In genomic region chr18:446941-447560, GRCh38 we compare ENCODE assay signal across 22 cellular contexts. TPM values are rescaled to one million over a fixed set of nuclear protein-coding genes. Genes with fewer than 3 reads are reported as not detected.
DNase-seq lines count a peak whose midpoint lies in the region; ATAC-seq, FAIRE-seq and TF ChIP-seq lines count a peak whose summit lies in the region.
"Had no signal": no experiment of that assay in that cellular context is flagged by ENCODE, and none has a peak within 500 bp of the region (broad histone marks: within the 10 kb centered on the region; RNA-seq: fewer than 3 reads in every experiment).

No MANE protein-coding gene starts in this region.

- TF ChIP-seq CTCF in MCF 10A (IDR thresholded peaks at IDR 0.05; ENCODE audit: unreplicated experiment) (no peak), breast epithelium (IDR thresholded peaks at IDR 0.05) (no peak)

- H3K4me1 ChIP-seq in breast epithelium (no peaks in the 10 kb centered on the region), aorta (ENCODE audit: control insufficient read depth in 1 of 2, insufficient read depth in 2 of 2, low read length in 2 of 2) (no peaks in the 10 kb centered on the region)
- H3K4me1 ChIP-seq: A549, Peyer's patch had no signal

- no peaks in the 10 kb centered on the region for H3K4me1 Mint-ChIP-seq in MCF 10A (ENCODE audit: insufficient read depth, unreplicated experiment)
- H3K4me1 Mint-ChIP-seq: activated CD8-positive, alpha-beta memory T cell treated with anti-CD3 and anti-CD28 coated beads, Interleukin-2, amount 10 ng/mL, durations not matched to agents 7 days and 5 days; CD8-positive, alpha-beta memory T cell; endodermal cell had no signal

- no peaks in the 10 kb centered on the region for H3K36me3 Mint-ChIP-seq in MCF 10A (ENCODE audit: insufficient read depth, unreplicated experiment)
- H3K36me3 Mint-ChIP-seq: activated CD8-positive, alpha-beta memory T cell treated with anti-CD3 and anti-CD28 coated beads, Interleukin-2, amount 10 ng/mL, durations not matched to agents 7 days and 5 days; CD8-positive, alpha-beta memory T cell had no signal

- no peak for TF ChIP-seq POLR2A in breast epithelium (IDR thresholded peaks at IDR 0.05)
- no peak for TF ChIP-seq POLR2A in GM12891 (IDR thresholded peaks at IDR 0.05; ENCODE audit: low read depth, low read length)

- POLR2A ChIA-PET in MCF 10A (lab: Yijun Ruan, JAX), result no interaction called here

- no peaks in the 10 kb centered on the region for H3K27me3 Mint-ChIP-seq in MCF 10A (ENCODE audit: insufficient read depth, unreplicated experiment)
- H3K27me3 Mint-ChIP-seq: progenitor cell of endocrine pancreas had no signal

- H3K27ac Mint-ChIP-seq in MCF 10A (ENCODE audit: low read depth, unreplicated experiment), result no peak overlapping the region
- H3K27ac Mint-ChIP-seq: activated CD8-positive, alpha-beta memory T cell treated with anti-CD3 and anti-CD28 coated beads, Interleukin-2, amount 10 ng/mL, durations not matched to agents 7 days and 5 days; CD8-positive, alpha-beta memory T cell; endodermal cell; progenitor cell of endocrine pancreas had no signal

- WGBS in aorta, 2 donors, result 75 to 79% methylated on average over 5 of the region's 5 CpGs

- FAIRE-seq in GM12891 (lab: Jason Lieb, UNC), result no peak
- FAIRE-seq: A549, G401.6, kidney had no signal

- intact Hi-C loops in MCF 10A (cut with micrococcal nuclease), result no loop called here
- intact Hi-C loops in breast epithelium (cut with DNase I; ENCODE audit: low total_unique reads), result loop anchor here (2.0 kb wide), 1 partner anchor 34 kb away; no protein-coding TSS in a partner anchor
- intact Hi-C loops in aorta (cut with DNase I), result no loop called here

- no TSS peak for BruUV-seq in MCF 10A (replicated peaks; lab: Mats Ljungman, UMichigan)

- DNase-seq in MCF 10A (ENCODE audit: unreplicated experiment), result peak; percentile 9
- DNase-seq in breast epithelium (ENCODE audit: low spot score in 2 of 2), result no peak
- peak; percentile 56 to 57 for DNase-seq in dermis microvascular lymphatic vessel endothelial cell (ENCODE audit: low read depth in 2 of 2)
- peak; percentile 80 for DNase-seq in iris pigment epithelial cell (ENCODE audit: low read depth)
- DNase-seq in aorta, result no peak
- no peak for DNase-seq in NCI-H345 (lab: John Stamatoyannopoulos, UW)
- DNase-seq in superior temporal gyrus (ENCODE audit: extremely low spot score), result no peak
- DNase-seq in GM12891 (ENCODE audit: insufficient read length, low spot score), result no peak
- DNase-seq: activated CD8-positive, alpha-beta memory T cell treated with anti-CD3 and anti-CD28 coated beads, Interleukin-2, amount 10 ng/mL, durations not matched to agents 7 days and 5 days; activated naive CD4-positive, alpha-beta T cell treated with Interleukin-2 at 50 U/mL for 16 hours; CD8-positive, alpha-beta memory T cell; endodermal cell; glutamatergic neuron; kidney; NCI-H1694; Peyer's patch; T-helper 1 cell had no signal

- CTCF ChIA-PET in MCF 10A (lab: Yijun Ruan, JAX), result interaction anchor here (0.6 kb wide), 1 partner anchor 107 kb away, joined by 3 read pairs; no protein-coding TSS in a partner anchor

- H3K27me3 ChIP-seq in breast epithelium (no peaks in the 10 kb centered on the region), aorta (ENCODE audit: control insufficient read depth in 1 of 2, insufficient read depth in 2 of 2, low read length in 1 of 2) (no peaks in the 10 kb centered on the region)
- H3K27me3 ChIP-seq: Peyer's patch had no signal

- peaks cover 10 to 15% of the 10 kb centered on the region in 2 donors for H3K9me3 ChIP-seq in breast epithelium
- H3K9me3 ChIP-seq in aorta (ENCODE audit: control insufficient read depth, low read length), result peaks cover 5% of the 10 kb centered on the region
- H3K9me3 ChIP-seq: A549 had no signal

- no peaks in the 10 kb centered on the region for H3K36me3 ChIP-seq in breast epithelium
- no peaks in the 10 kb centered on the region for H3K36me3 ChIP-seq in aorta (ENCODE audit: control insufficient read depth in 1 of 2, insufficient read depth in 2 of 2, low read length in 1 of 2)
- H3K36me3 ChIP-seq: Peyer's patch had no signal

- ATAC-seq in aorta (ENCODE audit: low FRiP score), result peak; percentile 29
- ATAC-seq: A549; activated CD4-positive, CD25-positive, alpha-beta regulatory T cell treated with anti-CD3 and anti-CD28 coated beads, Interleukin-2, amount 50 U/mL, for 24 hours; activated CD8-positive, alpha-beta memory T cell treated with anti-CD3 and anti-CD28 coated beads, Interleukin-2, amount 10 ng/mL, durations not matched to agents 7 days and 5 days had no signal

- peaks cover 15% of the 10 kb centered on the region for H3K9me3 Mint-ChIP-seq in MCF 10A (ENCODE audit: unreplicated experiment)

- H3K27ac ChIP-seq in breast epithelium, result no peak overlapping the region
- H3K27ac ChIP-seq in aorta (ENCODE audit: low read depth in 1 of 2, low read length in 2 of 2), result no peak overlapping the region
- H3K27ac ChIP-seq: A549, HL-60, Peyer's patch had no signal

- H3K4me3 Mint-ChIP-seq in MCF 10A (ENCODE audit: unreplicated experiment), result no peak overlapping the region
- H3K4me3 Mint-ChIP-seq: activated CD8-positive, alpha-beta memory T cell treated with anti-CD3 and anti-CD28 coated beads, Interleukin-2, amount 10 ng/mL, durations not matched to agents 7 days and 5 days; CD8-positive, alpha-beta memory T cell; endodermal cell had no signal

- no peak overlapping the region for H3K4me3 ChIP-seq in breast epithelium
- H3K4me3 ChIP-seq in aorta (ENCODE audit: low read length in 2 of 2), result no peak overlapping the region
- H3K4me3 ChIP-seq: A549, Peyer's patch had no signal

TF ChIP-seq in GM12891, 5 proteins besides CTCF, POLR2A, EP300 and RAD21:
- TF ChIP-seq POLR2AphosphoS5 (IDR thresholded peaks at IDR 0.05; ENCODE audit: low read depth, low read length) (no peak), SPI1 (IDR thresholded peaks at IDR 0.05; ENCODE audit: low read depth, low read length) (no peak), POU2F2 (IDR thresholded peaks at IDR 0.05; ENCODE audit: low read depth, low read length) (no peak), PAX5 (IDR thresholded peaks at IDR 0.05; ENCODE audit: insufficient read depth, low read length, severe bottlenecking) (no peak), TAF1 (IDR thresholded peaks at IDR 0.05; ENCODE audit: low read depth, low read length) (no peak)

RNA-seq across cellular contexts. Expression of gene COLEC12, which starts 53.5 kb away (rescaled TPM):
- total RNA-seq in MCF 10A (2022) (0.05 TPM in 1 of 2 replicates, not detected in the other), breast epithelium (10 to 100 TPM; 11.7 to 57.3 (median 14.7) TPM), dermis microvascular lymphatic vessel endothelial cell (33.4 and 110 TPM in 2 replicates), aorta (10 to 100 TPM; 15.9 to 46.1 TPM)
- polyA plus RNA-seq in aorta, result 1 to 10 TPM; 2.4 to 5.5 TPM
- 0.03 TPM for polyA plus RNA-seq in GM12891 (2012; ENCODE audit: low read depth, missing spikeins)
- total RNA-seq: activated CD8-positive, alpha-beta memory T cell treated with anti-CD3 and anti-CD28 coated beads, Interleukin-2, amount 10 ng/mL, durations not matched to agents 7 days and 5 days had no signal
- polyA plus RNA-seq: CD8-positive, alpha-beta memory T cell had no signal

Comparison
In these comparisons a context has a peak if more than half of its experiments do, and no peak if none do; other contexts are left out.
1. DNase-seq: peak in MCF 10A (single experiment), dermis microvascular lymphatic vessel endothelial cell (2 of 2) and iris pigment epithelial cell (single experiment); none in breast epithelium (0 of 2), aorta (0 of 2), NCI-H345 (single experiment), superior temporal gyrus (single experiment) and GM12891 (single experiment).
2. RNA of gene COLEC12, which starts 53.5 kb away (total RNA-seq): 15.9 to 46.1 TPM in aorta, 33.4 to 110 TPM in dermis microvascular lymphatic vessel endothelial cell and 11.7 to 57.3 TPM in breast epithelium; 0.05 TPM in MCF 10A; every median in the first group is over 10 times any median in the second.